ENCODE assay signal across 20 cellular contexts in genomic region chr21:14572206-14572780, GRCh38. TPM values are rescaled to one million over a fixed set of nuclear protein-coding genes. Genes with fewer than 3 reads are reported as not detected.
DNase-seq lines count a peak whose midpoint lies in the region; ATAC-seq and TF ChIP-seq lines count a peak whose summit lies in the region.
"Had no signal": no experiment of that assay in that cellular context is flagged by ENCODE, and none has a peak within 500 bp of the region (broad histone marks: within the 10 kb centered on the region; RNA-seq: fewer than 3 reads in every experiment).

No MANE protein-coding gene starts in this region.

- TF ChIP-seq CTCF in OCI-LY3 (IDR thresholded peaks at IDR 0.05; ENCODE audit: low read depth, low read length) = no peak
- no peak for TF ChIP-seq CTCF in dorsolateral prefrontal cortex (IDR thresholded peaks at IDR 0.05 in 54 of 56, conservative IDR thresholded peaks at IDR 0.05 in 2 of 56; ENCODE audit: low read depth in 1 of 56, partially characterized antibody in 56 of 56)

- no peak overlapping the region for H3K27ac Mint-ChIP-seq in activated naive CD4-positive, alpha-beta T cell treated with anti-CD3 and anti-CD28 coated beads, Interleukin-2, amount 50 U/mL, for 72 hours
- no peak overlapping the region for H3K27ac Mint-ChIP-seq in activated naive CD4-positive, alpha-beta T cell treated with anti-CD3 and anti-CD28 coated beads for 36 hours

- no peak overlapping the region for H3K4me3 Mint-ChIP-seq in activated naive CD4-positive, alpha-beta T cell treated with anti-CD3 and anti-CD28 coated beads for 36 hours
- H3K4me3 Mint-ChIP-seq: CD8-positive, alpha-beta memory T cell had no signal

- H3K27ac ChIP-seq in OCI-LY3 (ENCODE audit: low read length) (no peak overlapping the region), dorsolateral prefrontal cortex (no peak overlapping the region)
- H3K27ac ChIP-seq: hepatocyte had no signal

- no peaks in the 10 kb centered on the region for H4K20me1 ChIP-seq in OCI-LY3 (ENCODE audit: insufficient read depth, low read length)

- peaks cover 38% of the 10 kb centered on the region for H3K4me1 ChIP-seq in OCI-LY3 (ENCODE audit: low read length)

- CTCF ChIA-PET in activated naive CD4-positive, alpha-beta T cell treated with anti-CD3 and anti-CD28 coated beads for 36 hours (lab: Charles Lee) = interaction anchor here (0.8 to 1.8 kb wide), 3 partner anchors 46 to 165 kb away, joined by 3 to 4 read pairs (median 4); no protein-coding TSS in a partner anchor

- peak; percentile 74 to 80 for ATAC-seq in activated naive CD4-positive, alpha-beta T cell treated with anti-CD3 and anti-CD28 coated beads, Interleukin-2, amount 50 U/mL, for 72 hours
- ATAC-seq in HG03103 (IDR thresholded peaks at IDR 0.05; ENCODE audit: low read depth, unreplicated experiment) = peak; percentile 59
- ATAC-seq in left ventricle myocardium superior = no peak
- no peak for ATAC-seq in HG02840 (IDR thresholded peaks at IDR 0.05; ENCODE audit: low FRiP score, unreplicated experiment)

- H3K9me3 ChIP-seq in OCI-LY3 (ENCODE audit: insufficient read depth, low read length) = no peaks in the 10 kb centered on the region

- H3K4me1 Mint-ChIP-seq in activated naive CD4-positive, alpha-beta T cell treated with anti-CD3 and anti-CD28 coated beads for 36 hours (ENCODE audit: low read depth) = peaks cover 20% of the 10 kb centered on the region

- H3K9ac ChIP-seq in OCI-LY3 (ENCODE audit: low read length) = no peak overlapping the region

- intact Hi-C loops in activated naive CD4-positive, alpha-beta T cell treated with anti-CD3 and anti-CD28 coated beads for 36 hours (cut with micrococcal nuclease) = no loop called here
- intact Hi-C loops in dorsolateral prefrontal cortex (cut with DNase I) (no loop called here), left ventricle myocardium superior (cut with micrococcal nuclease) (no loop called here)

- H3K27me3 ChIP-seq in OCI-LY3 (ENCODE audit: low read depth, low read length) = no peaks in the 10 kb centered on the region
- H3K27me3 ChIP-seq in dorsolateral prefrontal cortex = no peaks in the 10 kb centered on the region
- H3K27me3 ChIP-seq: hepatocyte had no signal

- H3K4me2 ChIP-seq in OCI-LY3 (ENCODE audit: low read length) = peak overlapping the region; percentile 16; the same call in 1 of the 2 replicates
- H3K4me2 ChIP-seq: hepatocyte had no signal

- no peaks in the 10 kb centered on the region for H3K79me2 ChIP-seq in OCI-LY3 (ENCODE audit: low read length)
- H3K79me2 ChIP-seq: hepatocyte had no signal

- no peaks in the 10 kb centered on the region for H3K36me3 Mint-ChIP-seq in activated naive CD4-positive, alpha-beta T cell treated with anti-CD3 and anti-CD28 coated beads, Interleukin-2, amount 50 U/mL, for 72 hours
- no peaks in the 10 kb centered on the region for H3K36me3 Mint-ChIP-seq in activated naive CD4-positive, alpha-beta T cell treated with anti-CD3 and anti-CD28 coated beads for 36 hours (ENCODE audit: low read depth)

- no peak for DNase-seq in activated naive CD4-positive, alpha-beta T cell treated with anti-CD3 and anti-CD28 coated beads, Interleukin-2, amount 50 U/mL, for 72 hours (ENCODE audit: low spot score in 2 of 2)
- no peak for DNase-seq in activated naive CD4-positive, alpha-beta T cell treated with anti-CD3 and anti-CD28 coated beads for 36 hours
- DNase-seq in dorsolateral prefrontal cortex (no peak), NCI-H2081 (lab: John Stamatoyannopoulos, UW) (no peak), left ventricle myocardium superior (no peak)
- DNase-seq: activated CD4-positive, alpha-beta T cell treated with anti-CD3 and anti-CD28 coated beads for 4 hours; aorta; CD8-positive, alpha-beta memory T cell; Karpas-422; kidney; mesendoderm; NCI-H1436 treated with DMSO at 0.1 percent for 48 hours; SIG-M5; stimulated activated naive CD4-positive, alpha-beta T cell treated with Interleukin-2 at 50 U/mL for 16 hours had no signal

- no peak overlapping the region for H3K4me3 ChIP-seq in OCI-LY3 (ENCODE audit: low read length)
- no peak overlapping the region for H3K4me3 ChIP-seq in dorsolateral prefrontal cortex
- H3K4me3 ChIP-seq: hepatocyte had no signal

- peak overlapping the region; percentile 23; the same call in 1 of the 2 replicates for H2AFZ ChIP-seq in OCI-LY3 (ENCODE audit: low read depth, low read length)
- H2AFZ ChIP-seq: hepatocyte had no signal

- no peaks in the 10 kb centered on the region for H3K27me3 Mint-ChIP-seq in activated naive CD4-positive, alpha-beta T cell treated with anti-CD3 and anti-CD28 coated beads for 36 hours (ENCODE audit: low read depth)
- H3K27me3 Mint-ChIP-seq: CD8-positive, alpha-beta memory T cell had no signal

- peaks cover 3 to 20% of the 10 kb centered on the region in 2 donors for H3K9me3 Mint-ChIP-seq in activated naive CD4-positive, alpha-beta T cell treated with anti-CD3 and anti-CD28 coated beads, Interleukin-2, amount 50 U/mL, for 72 hours
- H3K9me3 Mint-ChIP-seq in activated naive CD4-positive, alpha-beta T cell treated with anti-CD3 and anti-CD28 coated beads for 36 hours = no peaks in the 10 kb centered on the region
- H3K9me3 Mint-ChIP-seq: CD8-positive, alpha-beta memory T cell had no signal

- no peaks in the 10 kb centered on the region for H3K36me3 ChIP-seq in OCI-LY3 (replicated peaks; ENCODE audit: low read depth, low read length)

RNA-seq across cellular contexts. Expression of gene SAMSN1, which starts 26.2 kb away (rescaled TPM):
- total RNA-seq in activated naive CD4-positive, alpha-beta T cell treated with anti-CD3 and anti-CD28 coated beads, Interleukin-2, amount 50 U/mL, for 72 hours = 10 to 100 TPM; 74.5 to 89.4 TPM
- 10 to 100 TPM; 41.1 to 43.0 TPM for total RNA-seq in activated naive CD4-positive, alpha-beta T cell treated with anti-CD3 and anti-CD28 coated beads for 36 hours
- total RNA-seq in dorsolateral prefrontal cortex = 10 to 100 TPM in 3 of 120 experiments, 1 to 10 TPM in 115, under 1 TPM in 2; 0.54 to 13.5 (median 3.3) TPM
- total RNA-seq in left ventricle myocardium superior = 1.7 TPM
- total RNA-seq: chondrocyte, Daoy had no signal

Comparison
In these comparisons a context has a peak if more than half of its experiments do, and no peak if none do; other contexts are left out.
1. ATAC-seq: peak in activated naive CD4-positive, alpha-beta T cell treated with anti-CD3 and anti-CD28 coated beads, Interleukin-2, amount 50 U/mL, for 72 hours (2 of 2) and HG03103 (single experiment); none in left ventricle myocardium superior (single experiment) and HG02840 (single experiment).